11 cellular contexts compared by ENCODE assay signal in genomic region chr4:129364747-129365452, GRCh38.
"Had no signal": no experiment of that assay in that cellular context is flagged by ENCODE, and none has a peak within 500 bp of the region (broad histone marks: within the 10 kb centered on the region; RNA-seq: fewer than 3 reads in every experiment).

No MANE protein-coding gene starts in this region.

- H3K79me2 ChIP-seq: parathyroid adenoma had no signal

- DNase-seq: activated naive CD4-positive, alpha-beta T cell treated with Interleukin-2 at 50 U/mL for 16 hours; dorsolateral prefrontal cortex; mucosa of descending colon; stimulated activated CD4-positive, alpha-beta T cell treated with anti-CD3 and anti-CD28 coated beads, Interleukin-2, amount 100 ng/mL, for 48 hours; stimulated activated naive B cell treated with anti-CD40 and anti-IgM and Interleukin-4, amounts not matched to agents 10 μg/mL and 1 μg/mL and 100 μg/mL, for 72 hours; T-helper 17 cell; upper lobe of left lung had no signal

- H3K4me1 ChIP-seq: parathyroid adenoma, upper lobe of left lung had no signal

- H3K9ac ChIP-seq: parathyroid adenoma had no signal

- H3K27ac Mint-ChIP-seq: activated T-helper 17 cell treated with anti-CD3 and anti-CD28 coated beads, Interleukin-2, amount 50 U/mL, for 72 hours; stimulated activated naive B cell treated with anti-CD40 and anti-IgM and Interleukin-4, amounts not matched to agents 10 μg/mL and 1 μg/mL and 100 μg/mL, for 72 hours; T-helper 17 cell; WTC11 had no signal

- H3K27ac ChIP-seq: dorsolateral prefrontal cortex, parathyroid adenoma, upper lobe of left lung had no signal

- H3K9me3 ChIP-seq: mucosa of descending colon, upper lobe of left lung had no signal

- H3K36me3 ChIP-seq: upper lobe of left lung had no signal

- H3K4me3 ChIP-seq: dorsolateral prefrontal cortex, mucosa of descending colon, upper lobe of left lung had no signal

- H2AFZ ChIP-seq: parathyroid adenoma had no signal

- H3K27me3 ChIP-seq: upper lobe of left lung had no signal

- H3K4me1 Mint-ChIP-seq: stimulated activated naive B cell treated with anti-CD40 and anti-IgM and Interleukin-4, amounts not matched to agents 10 μg/mL and 1 μg/mL and 100 μg/mL, for 72 hours had no signal

- H3K4me3 Mint-ChIP-seq: activated T-helper 17 cell treated with anti-CD3 and anti-CD28 coated beads, Interleukin-2, amount 50 U/mL, for 72 hours; stimulated activated naive B cell treated with anti-CD40 and anti-IgM and Interleukin-4, amounts not matched to agents 10 μg/mL and 1 μg/mL and 100 μg/mL, for 72 hours; T-helper 17 cell; WTC11 had no signal

- ATAC-seq: activated T-helper 17 cell treated with anti-CD3 and anti-CD28 coated beads, Interleukin-2, amount 50 U/mL, for 72 hours; mucosa of descending colon; naive thymus-derived CD4-positive, alpha-beta T cell; stimulated activated naive B cell treated with anti-CD40 and anti-IgM and Interleukin-4, amounts not matched to agents 10 μg/mL and 1 μg/mL and 100 μg/mL, for 72 hours; T-helper 17 cell; WTC11 had no signal

- H3K9me3 Mint-ChIP-seq: activated T-helper 17 cell treated with anti-CD3 and anti-CD28 coated beads, Interleukin-2, amount 50 U/mL, for 72 hours; naive thymus-derived CD4-positive, alpha-beta T cell; stimulated activated naive B cell treated with anti-CD40 and anti-IgM and Interleukin-4, amounts not matched to agents 10 μg/mL and 1 μg/mL and 100 μg/mL, for 72 hours; WTC11 had no signal

- H3K36me3 Mint-ChIP-seq: naive thymus-derived CD4-positive, alpha-beta T cell; stimulated activated naive B cell treated with anti-CD40 and anti-IgM and Interleukin-4, amounts not matched to agents 10 μg/mL and 1 μg/mL and 100 μg/mL, for 72 hours; WTC11 had no signal
